31 cellular contexts compared by ENCODE assay signal in genomic region chr1:174426153-174426552, GRCh38. TPM values are rescaled to one million over a fixed set of nuclear protein-coding genes. Genes with fewer than 3 reads are reported as not detected.
DNase-seq lines count a peak whose midpoint lies in the region; ATAC-seq, FAIRE-seq and TF ChIP-seq lines count a peak whose summit lies in the region.
"Had no signal": no experiment of that assay in that cellular context is flagged by ENCODE, and none has a peak within 500 bp of the region (broad histone marks: within the 10 kb centered on the region; RNA-seq: fewer than 3 reads in every experiment).

No MANE protein-coding gene starts in this region.

- no peak overlapping the region for H2AK9ac ChIP-seq in IMR-90 (replicated peaks; ENCODE audit: low read depth, low read length, poor library complexity)

- H3K27ac Mint-ChIP-seq in endodermal cell = no peak overlapping the region
- H3K27ac Mint-ChIP-seq: CD14-positive monocyte; CD4-positive, alpha-beta memory T cell; CD4-positive, CD25-positive, alpha-beta regulatory T cell; CD8-positive, alpha-beta memory T cell had no signal

- no peaks in the 10 kb centered on the region for H3K9me1 ChIP-seq in IMR-90 (ENCODE audit: insufficient read depth, low read length)

- FAIRE-seq in HepG2 (lab: Jason Lieb, UNC) = no peak
- FAIRE-seq: GM12878, GM12892, GM18507, GM19239 had no signal

- TF ChIP-seq RAD21 in HepG2 (CRISPR knock-in tag; IDR thresholded peaks at IDR 0.05) (no peak), IMR-90 (IDR thresholded peaks at IDR 0.05; ENCODE audit: low read length) (no peak)

- no peak for TF ChIP-seq POLR2A in HepG2 (IDR thresholded peaks at IDR 0.05; ENCODE audit: insufficient read depth in 1 of 2, low read depth in 2 of 2, low read length in 2 of 2)
- TF ChIP-seq POLR2A in right lobe of liver (IDR thresholded peaks at IDR 0.05) = no peak
- TF ChIP-seq POLR2A in IMR-90 (IDR thresholded peaks at IDR 0.05; ENCODE audit: low read depth, low read length) = no peak
- TF ChIP-seq POLR2A in heart left ventricle (IDR thresholded peaks at IDR 0.05) = no peak

- 97% methylated on average over 3 of the region's 3 CpGs for WGBS in HepG2 (ENCODE audit: low lambda C conversion rate)
- 96% methylated on average over 3 of the region's 3 CpGs for WGBS in right lobe of liver (ENCODE audit: insufficient coverage, low coverage, low lambda C conversion rate, missing lambda C conversion rate)
- no CpG with 5 or more reads among the region's 3 CpGs for whole genome bisulfite sequencing in IMR-90 (ENCODE audit: extremely low coverage in 2 of 2, insufficient read length in 1 of 2), 2 experiments
- WGBS in heart left ventricle, 4 donors = 94 to 96% (median 95%) methylated on average over 3 of the region's 3 CpGs
- no CpG with 5 or more reads among the region's 3 CpGs for whole genome bisulfite sequencing in endodermal cell (ENCODE audit: insufficient coverage in 1 of 2, insufficient read length in 1 of 2), 2 experiments

- dilution Hi-C loops in IMR-90 (cut with HindIII; ENCODE audit: low sequenced_read_pairs, unreplicated experiment) = no loop called here

- no peaks in the 10 kb centered on the region for H3K9me2 ChIP-seq in SU-DHL-6 (replicated peaks; ENCODE audit: insufficient read depth, low read length)

- no peaks in the 10 kb centered on the region for H3K36me3 ChIP-seq in HepG2 (replicated peaks in 1 of 2; ENCODE audit: control insufficient read depth in 1 of 2, insufficient read depth in 2 of 2, low read length in 2 of 2)
- no peaks in the 10 kb centered on the region for H3K36me3 ChIP-seq in right lobe of liver
- H3K36me3 ChIP-seq in IMR-90 (ENCODE audit: control insufficient read depth, insufficient read depth, low read length) = no peaks in the 10 kb centered on the region
- H3K36me3 ChIP-seq in SU-DHL-6 (ENCODE audit: low read length) = peaks cover 6% of the 10 kb centered on the region; the same call in 1 of the 2 replicates
- H3K36me3 ChIP-seq in heart left ventricle = no peaks in the 10 kb centered on the region
- H3K36me3 ChIP-seq in endodermal cell (ENCODE audit: control insufficient read depth, insufficient read depth, low read length) = no peaks in the 10 kb centered on the region
- H3K36me3 ChIP-seq: BE2C, BLaER1 had no signal

- H2AFZ ChIP-seq in HepG2 (ENCODE audit: low read length) (no peak overlapping the region), IMR-90 (replicated peaks; ENCODE audit: low read length, poor library complexity) (no peak overlapping the region), SU-DHL-6 (ENCODE audit: low read depth, low read length, severe bottlenecking) (no peak overlapping the region)

- no peaks in the 10 kb centered on the region for H3K9me3 Mint-ChIP-seq in endodermal cell
- H3K9me3 Mint-ChIP-seq: CD14-positive monocyte; CD4-positive, alpha-beta memory T cell; CD4-positive, CD25-positive, alpha-beta regulatory T cell; CD8-positive, alpha-beta memory T cell had no signal

- H3K79me2 ChIP-seq in HepG2 (ENCODE audit: insufficient read depth, low read length) (no peaks in the 10 kb centered on the region), SU-DHL-6 (ENCODE audit: insufficient read depth, low read length) (peaks cover 6% of the 10 kb centered on the region; the same call in 1 of the 2 replicates)

- no peaks in the 10 kb centered on the region for H3K27me3 ChIP-seq in HepG2 (ENCODE audit: control insufficient read depth in 1 of 2, insufficient read depth in 2 of 2, low read length in 2 of 2)
- no peaks in the 10 kb centered on the region for H3K27me3 ChIP-seq in right lobe of liver
- no peaks in the 10 kb centered on the region for H3K27me3 ChIP-seq in IMR-90 (ENCODE audit: control insufficient read depth, insufficient read depth, low read length)
- H3K27me3 ChIP-seq in SU-DHL-6 (ENCODE audit: low read length) = no peaks in the 10 kb centered on the region
- H3K27me3 ChIP-seq in heart left ventricle = no peaks in the 10 kb centered on the region
- no peaks in the 10 kb centered on the region for H3K27me3 ChIP-seq in endodermal cell (ENCODE audit: control insufficient read depth, insufficient read depth, low read length, poor library complexity, severe bottlenecking)
- H3K27me3 ChIP-seq: BE2C, BLaER1 had no signal

- H3K4me3 Mint-ChIP-seq in endodermal cell = no peak overlapping the region
- H3K4me3 Mint-ChIP-seq: CD14-positive monocyte; CD4-positive, alpha-beta memory T cell; CD4-positive, CD25-positive, alpha-beta regulatory T cell; CD8-positive, alpha-beta memory T cell had no signal

- H3K23ac ChIP-seq in IMR-90 (ENCODE audit: low read depth, low read length) = no peak overlapping the region

- no peak overlapping the region for H4K8ac ChIP-seq in IMR-90 (ENCODE audit: low read depth in 2 of 2, low read length in 2 of 2)

- CTCF ChIA-PET in HepG2 (lab: Yijun Ruan, JAX; ENCODE audit: low intra/inter-chr PET ratio, low total read pairs) = no interaction called here
- CTCF ChIA-PET in IMR-90 (lab: Yijun Ruan, JAX) = no interaction called here

- no peak overlapping the region for H3K4me2 ChIP-seq in HepG2 (ENCODE audit: low read depth, low read length)
- H3K4me2 ChIP-seq in IMR-90 (ENCODE audit: low read depth, low read length) = no peak overlapping the region
- peak overlapping the region; percentile 38 for H3K4me2 ChIP-seq in SU-DHL-6 (ENCODE audit: low read depth, low read length, poor library complexity, severe bottlenecking)
- H3K4me2 ChIP-seq: BLaER1 had no signal

- no peak overlapping the region for H3K56ac ChIP-seq in IMR-90 (ENCODE audit: extremely low read depth, insufficient read depth, low read length)

- H3K9ac ChIP-seq in HepG2 (ENCODE audit: insufficient read depth, low read depth, low read length) (no peak overlapping the region), IMR-90 (ENCODE audit: low read depth, low read length) (no peak overlapping the region), SU-DHL-6 (ENCODE audit: low read length) (no peak overlapping the region), endodermal cell (ENCODE audit: extremely low read depth, low read length, poor library complexity, severe bottlenecking) (no peak overlapping the region)
- H3K9ac ChIP-seq: BLaER1 had no signal

- H2BK15ac ChIP-seq in IMR-90 (ENCODE audit: low read depth, low read length) = no peak overlapping the region

- H3K4ac ChIP-seq in IMR-90 (ENCODE audit: low read depth, low read length) = no peak overlapping the region

- no peak for ATAC-seq in HepG2
- ATAC-seq in right lobe of liver = no peak
- no peak for ATAC-seq in IMR-90 (ENCODE audit: low read depth)
- no peak for ATAC-seq in heart left ventricle
- ATAC-seq in GM21381 (IDR thresholded peaks at IDR 0.05; ENCODE audit: unreplicated experiment) = no peak
- ATAC-seq: GM12878 had no signal

- 0 out of 2 replicates have a peak, but pooled peaks cover 5% of the 10 kb centered on the region for H3F3A ChIP-seq in SU-DHL-6 (ENCODE audit: insufficient read depth)

- intact Hi-C loops in HepG2 (cut with micrococcal nuclease; ENCODE audit: unreplicated experiment) = no loop called here
- intact Hi-C loops in right lobe of liver (cut with DNase I) = no loop called here
- intact Hi-C loops in IMR-90 (cut with micrococcal nuclease) = no loop called here
- intact Hi-C loops in heart left ventricle (cut with DNase I) = no loop called here

- no TSS peak for BruUV-seq in HepG2 (replicated peaks; lab: Mats Ljungman, UMichigan)
- BruUV-seq in IMR-90 (replicated peaks; lab: Mats Ljungman, UMichigan) = no TSS peak

- no peak overlapping the region for H2BK20ac ChIP-seq in IMR-90 (ENCODE audit: low read depth, low read length)

- H3K4me3 ChIP-seq in HepG2 (replicated peaks in 1 of 3; ENCODE audit: insufficient read depth in 1 of 3, low read depth in 2 of 3, low read length in 3 of 3) = no peak overlapping the region
- no peak overlapping the region for H3K4me3 ChIP-seq in right lobe of liver
- no peak overlapping the region for H3K4me3 ChIP-seq in IMR-90 (ENCODE audit: insufficient read depth, low read depth, low read length)
- H3K4me3 ChIP-seq in SU-DHL-6 (ENCODE audit: insufficient read depth, low read length, poor library complexity, severe bottlenecking) = no peak overlapping the region
- H3K4me3 ChIP-seq in heart left ventricle = no peak overlapping the region
- no peak overlapping the region for H3K4me3 ChIP-seq in endodermal cell (ENCODE audit: low read length)
- H3K4me3 ChIP-seq: BLaER1, GM12878 had no signal

- no peaks in the 10 kb centered on the region for H3K27me3 Mint-ChIP-seq in endodermal cell (ENCODE audit: insufficient read depth)
- H3K27me3 Mint-ChIP-seq: CD4-positive, alpha-beta memory T cell; CD4-positive, CD25-positive, alpha-beta regulatory T cell; CD8-positive, alpha-beta memory T cell had no signal

- H3K27ac ChIP-seq in HepG2 (ENCODE audit: extremely low read length, insufficient read depth, low read length) (no peak overlapping the region), right lobe of liver (no peak overlapping the region), IMR-90 (ENCODE audit: insufficient read depth, low read length) (no peak overlapping the region), SU-DHL-6 (ENCODE audit: low read depth, low read length) (no peak overlapping the region), heart left ventricle (no peak overlapping the region), endodermal cell (ENCODE audit: low read depth, low read length) (no peak overlapping the region)
- H3K27ac ChIP-seq: 22Rv1, BLaER1 had no signal

- in situ Hi-C loops in HepG2 (cut with HindIII; ENCODE audit: extremely low pct_ligation_motif_present, low pct_unique_long_range_greater_than_20kb) (no loop called here), IMR-90 (cut with MboI; ENCODE audit: low sequenced_read_pairs) (no loop called here)

- H2BK120ac ChIP-seq in IMR-90 (ENCODE audit: low read depth, low read length) = no peak overlapping the region

- H3K9me3 ChIP-seq in HepG2 (ENCODE audit: low read length) (no peaks in the 10 kb centered on the region), right lobe of liver (no peaks in the 10 kb centered on the region), IMR-90 (ENCODE audit: control insufficient read depth, insufficient read depth, low read length) (no peaks in the 10 kb centered on the region), SU-DHL-6 (ENCODE audit: insufficient read depth, low read length) (no peaks in the 10 kb centered on the region), heart left ventricle (no peaks in the 10 kb centered on the region), endodermal cell (ENCODE audit: control insufficient read depth, low read length) (no peaks in the 10 kb centered on the region)
- H3K9me3 ChIP-seq: BE2C, BLaER1 had no signal

- TF ChIP-seq EP300 in HepG2 (IDR thresholded peaks at IDR 0.05; ENCODE audit: low read depth in 2 of 2, low read length in 2 of 2) (no peak), HepG2 (CRISPR knock-in tag; IDR thresholded peaks at IDR 0.05; ENCODE audit: borderline replicate concordance) (no peak)

- H3K4me1 Mint-ChIP-seq in endodermal cell = peaks cover 11% of the 10 kb centered on the region
- H3K4me1 Mint-ChIP-seq: CD14-positive monocyte had no signal

- H2BK5ac ChIP-seq in IMR-90 (ENCODE audit: low read depth, low read length, poor library complexity, severe bottlenecking) = no peak overlapping the region

- H4K20me1 ChIP-seq in HepG2 (ENCODE audit: insufficient read depth, low read length) (no peaks in the 10 kb centered on the region), IMR-90 (ENCODE audit: insufficient read depth, low read length) (no peaks in the 10 kb centered on the region), SU-DHL-6 (ENCODE audit: low read depth, low read length) (no peaks in the 10 kb centered on the region)
- H4K20me1 ChIP-seq: BLaER1 had no signal

- no peak overlapping the region for H4K5ac ChIP-seq in IMR-90 (ENCODE audit: low read depth, low read length)

- no peaks in the 10 kb centered on the region for H3K4me1 ChIP-seq in HepG2 (ENCODE audit: insufficient read depth, low read length)
- H3K4me1 ChIP-seq in right lobe of liver = no peaks in the 10 kb centered on the region
- H3K4me1 ChIP-seq in IMR-90 (ENCODE audit: control insufficient read depth, insufficient read depth, low read length) = no peaks in the 10 kb centered on the region
- H3K4me1 ChIP-seq in heart left ventricle = no peaks in the 10 kb centered on the region
- no peaks in the 10 kb centered on the region for H3K4me1 ChIP-seq in endodermal cell (ENCODE audit: control insufficient read depth, insufficient read depth, low read length)

- H4K91ac ChIP-seq in IMR-90 (ENCODE audit: insufficient read depth, low read depth, low read length) = no peak overlapping the region

- H3K79me1 ChIP-seq in IMR-90 (ENCODE audit: low read depth in 1 of 2, low read length in 2 of 2) = no peaks in the 10 kb centered on the region

- no peak overlapping the region for H3K14ac ChIP-seq in IMR-90 (replicated peaks; ENCODE audit: low read depth, low read length)

- POLR2A ChIA-PET in HepG2 (lab: Yijun Ruan, JAX) (no interaction called here), IMR-90 (lab: Charles Lee; ENCODE audit: unreplicated experiment) (no interaction called here)

- TF ChIP-seq CTCF in HepG2 (CRISPR knock-in tag; IDR thresholded peaks at IDR 0.05) (no peak), right lobe of liver (IDR thresholded peaks at IDR 0.05) (no peak), IMR-90 (conservative IDR thresholded peaks at IDR 0.05; ENCODE audit: low read depth, low read length) (no peak), SU-DHL-6 (IDR thresholded peaks at IDR 0.05; ENCODE audit: insufficient read depth, low read length, poor library complexity, severe bottlenecking) (no peak), heart left ventricle (IDR thresholded peaks at IDR 0.05) (no peak), endodermal cell (conservative IDR thresholded peaks at IDR 0.05) (no peak)

- H3K18ac ChIP-seq in IMR-90 (ENCODE audit: low read depth, low read length) = no peak overlapping the region

- no peak overlapping the region for H2AK5ac ChIP-seq in IMR-90 (ENCODE audit: low read depth, low read length)

- H3K36me3 Mint-ChIP-seq in endodermal cell (ENCODE audit: low read depth) = no peaks in the 10 kb centered on the region
- H3K36me3 Mint-ChIP-seq: CD4-positive, CD25-positive, alpha-beta regulatory T cell had no signal

- DNase-seq in HepG2 (ENCODE audit: low spot score) (no peak), right lobe of liver (no peak), IMR-90 (no peak), heart left ventricle (no peak), endodermal cell (no peak)
- DNase-seq: ACHN; BE2C; C1 segment of cervical spinal cord; CD4-positive, alpha-beta memory T cell; CD4-positive, CD25-positive, alpha-beta regulatory T cell; CD8-positive, alpha-beta memory T cell; COR-L47; DMS 273 treated with DMSO at 0.1 percent for 48 hours; DMS153; DMS53; DMS79; DND-41; EL; GDM1 had no signal

RNA-seq across cellular contexts. Expression of gene GPR52, which starts 21.6 kb away (rescaled TPM):
- 1.5 TPM in 1 of 2 replicates, not detected in the other for total RNA-seq in HepG2 (2016; rRNA removed; fragmentation: Illumina TruSeq; extraction: Trizol)
- not detected in 2 replicates for total RNA-seq in HepG2 (2016; cell fraction: cytosol; rRNA removed; fragmentation: Illumina TruSeq; extraction: Trizol; ENCODE audit: low read depth)
- total RNA-seq in HepG2 (2016; cell fraction: insoluble cytoplasmic fraction; rRNA removed; fragmentation: Illumina TruSeq; extraction: Trizol) = 1.1 TPM in 1 of 2 replicates, not detected in the other
- 0.17 TPM in 1 of 2 replicates, not detected in the other for total RNA-seq in HepG2 (2016; cell fraction: membrane; rRNA removed; fragmentation: Illumina TruSeq; extraction: Trizol)
- 8.6 and 10.1 TPM in 2 replicates for total RNA-seq in HepG2 (2016; cell fraction: nucleus; rRNA removed; fragmentation: Illumina TruSeq; extraction: Trizol)
- 0.20 and 0.25 TPM in 2 replicates for polyA plus RNA-seq in HepG2 (2011; rRNA removed)
- polyA plus RNA-seq in HepG2 (2011; cell fraction: cytosol; rRNA removed) = not detected in 2 replicates
- polyA plus RNA-seq in HepG2 (2011; cell fraction: nucleus; rRNA removed) = 2.0 and 2.4 TPM in 2 replicates
- polyA plus RNA-seq in HepG2 (2012) = not detected in 2 replicates
- polyA plus RNA-seq in HepG2 (2016; cell fraction: cytosol; fragmentation: Illumina TruSeq; extraction: Trizol; ENCODE audit: low read depth) = not detected in 2 replicates
- not detected in 2 replicates for polyA plus RNA-seq in HepG2 (2016; cell fraction: insoluble cytoplasmic fraction; fragmentation: Illumina TruSeq; extraction: Trizol; ENCODE audit: low read depth)
- polyA plus RNA-seq in HepG2 (2016; cell fraction: membrane; fragmentation: Illumina TruSeq; extraction: Trizol; ENCODE audit: low read depth) = not detected in 2 replicates
- polyA plus RNA-seq in HepG2 (2016; cell fraction: nucleus; fragmentation: Illumina TruSeq; extraction: Trizol; ENCODE audit: insufficient read depth, low read depth) = not detected in 2 replicates
- polyA minus RNA-seq in HepG2 (2011; rRNA and poly(A)+ RNA removed; ENCODE audit: low replicate concordance) = 4.1 and 6.5 TPM in 2 replicates
- not detected in 2 replicates for polyA minus RNA-seq in HepG2 (2011; cell fraction: cytosol; rRNA and poly(A)+ RNA removed)
- polyA minus RNA-seq in HepG2 (2011; cell fraction: nucleus; rRNA and poly(A)+ RNA removed) = 33.8 and 40.4 TPM in 2 replicates
- 1 to 10 TPM in 2 of 6 experiments, under 1 TPM in 4; 0.68 to 3.1 (median 0.87) TPM for total RNA-seq in right lobe of liver
- total RNA-seq in IMR-90 (2012; rRNA removed) = 0.90 and 2.2 TPM in 2 replicates
- polyA plus RNA-seq in IMR-90 (2012; rRNA removed) = not detected in 2 replicates
- polyA plus RNA-seq in IMR-90 (2012; cell fraction: cytosol; rRNA removed) = not detected in 2 replicates
- 0.13 and 0.66 TPM in 2 replicates for polyA plus RNA-seq in IMR-90 (2012; cell fraction: nucleus; rRNA removed; ENCODE audit: low replicate concordance)
- 1 to 10 TPM in 5 of 9 donors, under 1 TPM in 4; 0.64 to 2.8 (median 1.0) TPM for total RNA-seq in heart left ventricle
- under 1 TPM; 0.07 to 0.95 TPM for polyA plus RNA-seq in heart left ventricle
- total RNA-seq in endodermal cell = 1 to 10 TPM in 1 of 2 donors, under 1 TPM in 1; 0.53 to 1.1 TPM
- not detected for polyA plus RNA-seq in endodermal cell (2013, experiment 1 of 2)
- polyA plus RNA-seq in endodermal cell (2013, experiment 2 of 2) = not detected
- total RNA-seq: A172, Daoy, G401 had no signal
- polyA plus RNA-seq: CD14-positive monocyte; CD4-positive, alpha-beta memory T cell; CD4-positive, CD25-positive, alpha-beta regulatory T cell; CD8-positive, alpha-beta memory T cell had no signal
